ENCODE assay signal across 10 cellular contexts in the genomic region with DNA sequence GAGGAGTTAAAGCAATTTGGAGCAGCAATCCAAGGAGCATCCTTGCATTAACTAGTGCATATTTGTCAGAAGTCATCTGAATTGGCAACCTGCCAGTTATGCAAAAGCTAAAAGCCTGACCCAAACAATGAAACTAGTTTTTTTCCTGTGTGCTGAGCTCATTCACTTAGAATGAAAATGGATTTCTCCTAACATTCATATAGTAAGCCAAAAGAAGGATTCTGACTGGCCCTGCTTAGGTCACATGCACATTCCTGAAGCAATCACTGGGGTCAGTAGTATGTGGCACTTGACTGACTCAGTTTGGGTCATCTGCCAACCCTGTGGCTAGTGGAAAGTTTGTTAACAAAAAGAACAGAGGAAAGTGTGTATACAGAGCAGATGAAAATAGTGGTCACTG. TPM values are rescaled to one million over a fixed set of nuclear protein-coding genes. Genes with fewer than 3 reads are reported as not detected.
A peak's percentile ranks its signal among the peaks of the same experiment; 100 is the strongest.
DNase-seq lines count a peak whose midpoint lies in the region; ATAC-seq, FAIRE-seq and TF ChIP-seq lines count a peak whose summit lies in the region.
"Had no signal": no experiment of that assay in that cellular context is flagged by ENCODE, and none has a peak within 500 bp of the region (broad histone marks: within the 10 kb centered on the region; RNA-seq: fewer than 3 reads in every experiment).

No MANE protein-coding gene starts in this region.

- no peak for TF ChIP-seq CTCF in left ventricle myocardium inferior (IDR thresholded peaks at IDR 0.05; ENCODE audit: borderline replicate concordance)

- H3K27me3 Mint-ChIP-seq in activated T-helper 2 cell treated with anti-CD3 and anti-CD28 coated beads, Interferon-gamma antibody, Interleukin-2, Interleukin-4, amounts not matched to agents 10 μg/mL and 5 μg/mL and 100 μg/mL, durations not matched to agents 14 hours and 24 hours and 36 hours (ENCODE audit: low read depth), result peaks cover 19% of the 10 kb centered on the region

- ATAC-seq in left ventricle myocardium superior (peak; percentile 33), right cardiac atrium (peak; percentile 22 to 57), GM18498 (IDR thresholded peaks at IDR 0.05; ENCODE audit: unreplicated experiment) (no peak)

- H3K9me3 Mint-ChIP-seq in activated T-helper 2 cell treated with anti-CD3 and anti-CD28 coated beads, Interferon-gamma antibody, Interleukin-2, Interleukin-4, amounts not matched to agents 10 μg/mL and 5 μg/mL and 100 μg/mL, durations not matched to agents 14 hours and 24 hours and 36 hours, result no peaks in the 10 kb centered on the region

- H3K36me3 Mint-ChIP-seq in activated T-helper 2 cell treated with anti-CD3 and anti-CD28 coated beads, Interferon-gamma antibody, Interleukin-2, Interleukin-4, amounts not matched to agents 10 μg/mL and 5 μg/mL and 100 μg/mL, durations not matched to agents 14 hours and 24 hours and 36 hours (ENCODE audit: low read depth), result no peaks in the 10 kb centered on the region

- no peak for DNase-seq in left ventricle myocardium superior
- no peak for DNase-seq in left ventricle myocardium inferior
- DNase-seq in SK-N-MC (ENCODE audit: low read depth, low spot score), result peak; percentile 12
- peak in 1 of 3 donors; percentile 20 for DNase-seq in right cardiac atrium
- peak; percentile 51 for DNase-seq in urothelium cell line (ENCODE audit: low spot score)
- no peak for DNase-seq in activated CD4-positive, alpha-beta T cell treated with anti-CD3 and anti-CD28 coated beads for 4 hours
- DNase-seq in activated T-helper 2 cell treated with anti-CD3 and anti-CD28 coated beads, Interferon-gamma antibody, Interleukin-2, Interleukin-4, amounts not matched to agents 10 μg/mL and 5 μg/mL and 100 μg/mL, durations not matched to agents 14 hours and 24 hours and 36 hours (ENCODE audit: low spot score), result no peak
- DNase-seq: Caco-2, SHP77 had no signal

- H3K9me3 ChIP-seq in left ventricle myocardium inferior (replicated peaks) (peaks cover 9% of the 10 kb centered on the region), SK-N-MC (ENCODE audit: low read depth, low read length) (no peaks in the 10 kb centered on the region), right cardiac atrium (ENCODE audit: control insufficient read depth, low read length) (no peaks in the 10 kb centered on the region)
- H3K9me3 ChIP-seq: Caco-2 had no signal

- H3K36me3 ChIP-seq in left ventricle myocardium inferior (no peaks in the 10 kb centered on the region), SK-N-MC (ENCODE audit: insufficient read depth, low read length) (no peaks in the 10 kb centered on the region)

- H3K4me3 ChIP-seq in left ventricle myocardium inferior (no peak overlapping the region), SK-N-MC (no peak overlapping the region), right cardiac atrium (ENCODE audit: low read length) (no peak overlapping the region)

- H3K4me1 ChIP-seq in left ventricle myocardium inferior, result no peaks in the 10 kb centered on the region
- H3K4me1 ChIP-seq in right cardiac atrium (ENCODE audit: control insufficient read depth, insufficient read depth, low read length), result no peaks in the 10 kb centered on the region
- H3K4me1 ChIP-seq: Caco-2 had no signal

- no peak overlapping the region for H3K4me3 Mint-ChIP-seq in activated T-helper 2 cell treated with anti-CD3 and anti-CD28 coated beads, Interferon-gamma antibody, Interleukin-2, Interleukin-4, amounts not matched to agents 10 μg/mL and 5 μg/mL and 100 μg/mL, durations not matched to agents 14 hours and 24 hours and 36 hours (ENCODE audit: low read depth)

- H3K9ac ChIP-seq in SK-N-MC (ENCODE audit: insufficient read length), result no peak overlapping the region

- H3K27me3 ChIP-seq in left ventricle myocardium inferior (ENCODE audit: low read depth) (peaks cover 8% of the 10 kb centered on the region), right cardiac atrium (ENCODE audit: control insufficient read depth, insufficient read depth) (no peaks in the 10 kb centered on the region)

- intact Hi-C loops in left ventricle myocardium superior (cut with micrococcal nuclease) (no loop called here), left ventricle myocardium inferior (cut with micrococcal nuclease) (no loop called here), right cardiac atrium (cut with DNase I) (no loop called here)
- intact Hi-C loops in activated T-helper 2 cell treated with anti-CD3 and anti-CD28 coated beads, Interferon-gamma antibody, Interleukin-2, Interleukin-4, amounts not matched to agents 10 μg/mL and 5 μg/mL and 100 μg/mL, durations not matched to agents 14 hours and 24 hours and 36 hours (cut with micrococcal nuclease), result no loop called here

- H3K27ac Mint-ChIP-seq in activated T-helper 2 cell treated with anti-CD3 and anti-CD28 coated beads, Interferon-gamma antibody, Interleukin-2, Interleukin-4, amounts not matched to agents 10 μg/mL and 5 μg/mL and 100 μg/mL, durations not matched to agents 14 hours and 24 hours and 36 hours, result no peak overlapping the region

- H3K4me1 Mint-ChIP-seq in activated T-helper 2 cell treated with anti-CD3 and anti-CD28 coated beads, Interferon-gamma antibody, Interleukin-2, Interleukin-4, amounts not matched to agents 10 μg/mL and 5 μg/mL and 100 μg/mL, durations not matched to agents 14 hours and 24 hours and 36 hours (ENCODE audit: low read depth), result peaks cover 16% of the 10 kb centered on the region

- H3K27ac ChIP-seq in left ventricle myocardium inferior (replicated peaks), result no peak overlapping the region
- no peak overlapping the region for H3K27ac ChIP-seq in SK-N-MC
- H3K27ac ChIP-seq in right cardiac atrium (ENCODE audit: low read length), result no peak overlapping the region

- peak; percentile 48 for FAIRE-seq in urothelium cell line (lab: Jason Lieb, UNC)

RNA-seq across cellular contexts. Expression of gene OXSM, which starts 30.5 kb away (rescaled TPM):
- total RNA-seq in left ventricle myocardium superior (15.5 TPM), left ventricle myocardium inferior (15.6 TPM), right cardiac atrium (10 to 100 TPM; 11.6 to 15.9 (median 14.0) TPM)
- polyA plus RNA-seq in right cardiac atrium, result 17.6 TPM
- total RNA-seq in activated T-helper 2 cell treated with anti-CD3 and anti-CD28 coated beads, Interferon-gamma antibody, Interleukin-2, Interleukin-4, amounts not matched to agents 10 μg/mL and 5 μg/mL and 100 μg/mL, durations not matched to agents 14 hours and 24 hours and 36 hours, result 15.7 and 15.8 TPM in 2 replicates

RNA-seq across cellular contexts. Expression of gene NGLY1, which starts 37.1 kb away (rescaled TPM):
- total RNA-seq in left ventricle myocardium superior (35.3 TPM), left ventricle myocardium inferior (27.7 TPM), right cardiac atrium (10 to 100 TPM; 30.9 to 36.3 (median 33.9) TPM)
- polyA plus RNA-seq in right cardiac atrium, result 21.0 TPM
- total RNA-seq in activated T-helper 2 cell treated with anti-CD3 and anti-CD28 coated beads, Interferon-gamma antibody, Interleukin-2, Interleukin-4, amounts not matched to agents 10 μg/mL and 5 μg/mL and 100 μg/mL, durations not matched to agents 14 hours and 24 hours and 36 hours, result 71.6 and 78.8 TPM in 2 replicates

Comparison
In these comparisons a context has a peak if more than half of its experiments do, and no peak if none do; other contexts are left out.
1. DNase-seq: peak in SK-N-MC (single experiment) and urothelium cell line (single experiment); none in left ventricle myocardium superior (single experiment), left ventricle myocardium inferior (single experiment), activated CD4-positive, alpha-beta T cell treated with anti-CD3 and anti-CD28 coated beads for 4 hours (0 of 2) and activated T-helper 2 cell treated with anti-CD3 and anti-CD28 coated beads, Interferon-gamma antibody, Interleukin-2, Interleukin-4, amounts not matched to agents 10 μg/mL and 5 μg/mL and 100 μg/mL, durations not matched to agents 14 hours and 24 hours and 36 hours (single experiment).